In genomic region chr22:22772396-22772795, GRCh38 we compare ENCODE assay signal across 17 cellular contexts.
"Had no signal": no experiment of that assay in that cellular context is flagged by ENCODE, and none has a peak within 500 bp of the region (broad histone marks: within the 10 kb centered on the region; RNA-seq: fewer than 3 reads in every experiment).

No MANE protein-coding gene starts in this region.

- FAIRE-seq: islet of Langerhans, pancreas had no signal

- H3K4me3 Mint-ChIP-seq: dendritic cell treated with granulocyte-macrophage colony-stimulating factor and Interleukin-4, amounts not matched to agents 40 ng/mL and 50 ng/mL, for 4 days; neural progenitor cell had no signal

- H3K27ac Mint-ChIP-seq: activated naive CD4-positive, alpha-beta T cell treated with anti-CD3 and anti-CD28 coated beads, Interleukin-2, amount 50 U/mL, for 72 hours; dendritic cell treated with granulocyte-macrophage colony-stimulating factor and Interleukin-4, amounts not matched to agents 40 ng/mL and 50 ng/mL, for 4 days; neural progenitor cell had no signal

- DNase-seq: activated CD4-positive, alpha-beta T cell treated with anti-CD3 and anti-CD28 coated beads, Interleukin-2, amount 50 U/mL, for 4 hours; activated CD4-positive, CD25-positive, alpha-beta regulatory T cell treated with anti-CD3 and anti-CD28 coated beads, Interleukin-2, amount 50 U/mL, for 72 hours; activated T-cell treated with anti-CD3 and anti-CD28 coated beads, Interleukin-2, amount 50 U/mL, for 1 hour; amniotic stem cell; body of pancreas; glutamatergic neuron; left lung; mesendoderm; pancreas; retina; stimulated activated CD4-positive, alpha-beta T cell treated with anti-CD3 and anti-CD28 coated beads, Interleukin-4, amount 100 ng/mL, for 24 hours had no signal

- H3K4me3 ChIP-seq: body of pancreas, left lung, neural progenitor cell, pancreas, SK-N-MC, tibial artery had no signal

- H3K27ac ChIP-seq: body of pancreas, left lung, neural progenitor cell, pancreas, SK-N-MC, tibial artery had no signal

- ATAC-seq: activated naive CD4-positive, alpha-beta T cell treated with anti-CD3 and anti-CD28 coated beads, Interleukin-2, amount 50 U/mL, for 72 hours; body of pancreas; left lung; pancreas had no signal

- H3K4me1 ChIP-seq: body of pancreas, left lung, neural progenitor cell, pancreas, tibial artery had no signal

- H3K36me3 Mint-ChIP-seq: activated naive CD4-positive, alpha-beta T cell treated with anti-CD3 and anti-CD28 coated beads, Interleukin-2, amount 50 U/mL, for 72 hours; neural progenitor cell had no signal

- H3K27me3 ChIP-seq: body of pancreas, pancreas had no signal

- H3K9me3 Mint-ChIP-seq: activated naive CD4-positive, alpha-beta T cell treated with anti-CD3 and anti-CD28 coated beads, Interleukin-2, amount 50 U/mL, for 72 hours; dendritic cell treated with granulocyte-macrophage colony-stimulating factor and Interleukin-4, amounts not matched to agents 40 ng/mL and 50 ng/mL, for 4 days; neural progenitor cell had no signal

- H3K9me3 ChIP-seq: body of pancreas, left lung, pancreas, tibial artery had no signal

- H3K4me1 Mint-ChIP-seq: neural progenitor cell had no signal

- H3K36me3 ChIP-seq: left lung, neural progenitor cell, pancreas, tibial artery had no signal
